In the genomic region with DNA sequence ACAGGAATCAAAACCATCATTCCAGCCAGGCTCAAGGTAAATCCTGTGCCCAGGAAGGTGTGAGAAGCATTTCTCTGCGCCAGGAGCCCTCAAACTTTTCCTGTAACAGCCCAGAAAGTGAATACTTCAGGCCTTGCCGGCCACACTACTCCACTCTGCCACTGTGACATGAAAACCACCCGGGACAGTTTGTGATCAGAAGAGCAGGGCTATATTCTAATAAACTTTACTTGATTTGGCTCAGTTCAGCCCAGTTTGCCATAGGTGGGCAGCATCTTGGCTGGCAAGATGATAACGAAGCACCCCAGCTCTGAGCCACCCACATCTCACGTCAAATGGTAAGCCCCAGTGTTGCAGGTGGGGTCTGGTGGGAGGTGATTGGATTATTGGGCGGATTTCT, we compare ENCODE assay signal across 19 cellular contexts.
A peak's percentile ranks its signal among the peaks of the same experiment; 100 is the strongest.
DNase-seq lines count a peak whose midpoint lies in the region; ATAC-seq, FAIRE-seq and TF ChIP-seq lines count a peak whose summit lies in the region.
"Had no signal": no experiment of that assay in that cellular context is flagged by ENCODE, and none has a peak within 500 bp of the region (broad histone marks: within the 10 kb centered on the region; RNA-seq: fewer than 3 reads in every experiment).

No MANE protein-coding gene starts in this region.

- peaks cover 4% of the 10 kb centered on the region for H3K4me1 Mint-ChIP-seq in chondrocyte (ENCODE audit: low read depth)
- H3K4me1 Mint-ChIP-seq: CD8-positive, alpha-beta memory T cell had no signal

- no peak overlapping the region for H3K27ac Mint-ChIP-seq in chondrocyte (ENCODE audit: unreplicated experiment)
- H3K27ac Mint-ChIP-seq: CD8-positive, alpha-beta memory T cell had no signal

- ATAC-seq in Right ventricle myocardium superior (ENCODE audit: poor library complexity) (no peak), left cardiac atrium (no peak), gastrocnemius medialis (no peak)
- ATAC-seq: GM12878 had no signal

- DNase-seq in Right ventricle myocardium superior = peak; percentile 6
- DNase-seq in left cardiac atrium = no peak
- peak; percentile 10 for DNase-seq in chondrocyte (ENCODE audit: low spot score)
- peak; percentile 57 for DNase-seq in mesenteric fat pad (ENCODE audit: low spot score)
- no peak for DNase-seq in gastrocnemius medialis
- no peak for DNase-seq in DMS114 treated with DMSO at 0.1 percent for 48 hours (lab: John Stamatoyannopoulos, UW; ENCODE audit: unreplicated experiment)
- no peak for DNase-seq in RCC 7860 (ENCODE audit: low spot score)
- no peak for DNase-seq in mucosa of gallbladder (ENCODE audit: low spot score)
- DNase-seq: 8988T; AML-193; Caco-2; CD8-positive, alpha-beta memory T cell; DMS53; GF-D8; HCEC 1CT had no signal

- in situ Hi-C loops in gastrocnemius medialis (cut with MboI; ENCODE audit: low sequenced_read_pairs in 4 of 4) = loop anchor here in 1 of 4 donors (25.0 kb wide), 1 partner anchor 246 kb away; a partner anchor contains a TSS

- FAIRE-seq in RCC 7860 (lab: Jason Lieb, UNC) = no peak
- FAIRE-seq: GM12878, GM18507, HTR-8/SVneo had no signal

- no peak for TF ChIP-seq POLR2A in gastrocnemius medialis (IDR thresholded peaks at IDR 0.05)

- no peaks in the 10 kb centered on the region for H3K36me3 ChIP-seq in gastrocnemius medialis
- H3K36me3 ChIP-seq: BLaER1 had no signal

- TF ChIP-seq CTCF in chondrocyte (IDR thresholded peaks at IDR 0.05) (no peak), gastrocnemius medialis (IDR thresholded peaks at IDR 0.05 in 4 of 5, conservative IDR thresholded peaks at IDR 0.05 in 1 of 5) (no peak)

- peaks cover 26 to 38% of the 10 kb centered on the region in 2 donors for H3K4me1 ChIP-seq in gastrocnemius medialis

- peaks cover 22% of the 10 kb centered on the region for H3K27me3 Mint-ChIP-seq in chondrocyte (ENCODE audit: low read depth)

- no peak overlapping the region for H3K4me3 ChIP-seq in gastrocnemius medialis
- H3K4me3 ChIP-seq: BLaER1, GM12878 had no signal

- intact Hi-C loops in Right ventricle myocardium superior (cut with DNase I) = no loop called here
- intact Hi-C loops in left cardiac atrium (cut with DNase I) = no loop called here
- intact Hi-C loops in gastrocnemius medialis (cut with DNase I; ENCODE audit: low total_unique reads) = loop anchor here (5.0 kb wide), 3 partner anchors 41 to 481 kb away; no protein-coding TSS in a partner anchor

- H3K9me3 ChIP-seq in gastrocnemius medialis = no peaks in the 10 kb centered on the region
- H3K9me3 ChIP-seq: BLaER1, Caco-2 had no signal

- H3K9me3 Mint-ChIP-seq in chondrocyte (ENCODE audit: low read depth) = peaks cover 4% of the 10 kb centered on the region

- H3K27ac ChIP-seq in gastrocnemius medialis = peak overlapping the region in 3 of 4 donors; percentile 70 to 77 (median 77)
- H3K27ac ChIP-seq: BLaER1 had no signal

- H3K36me3 Mint-ChIP-seq in chondrocyte (ENCODE audit: low read depth) = no peaks in the 10 kb centered on the region

- no peaks in the 10 kb centered on the region for H3K27me3 ChIP-seq in gastrocnemius medialis
- H3K27me3 ChIP-seq: BLaER1 had no signal

- no peak overlapping the region for H3K4me3 Mint-ChIP-seq in chondrocyte (ENCODE audit: unreplicated experiment)
- H3K4me3 Mint-ChIP-seq: CD8-positive, alpha-beta memory T cell had no signal

Comparison
In these comparisons a context has a peak if more than half of its experiments do, and no peak if none do; other contexts are left out.
1. DNase-seq: peak in Right ventricle myocardium superior (single experiment), chondrocyte (single experiment) and mesenteric fat pad (single experiment); none in left cardiac atrium (single experiment), gastrocnemius medialis (0 of 2), DMS114 treated with DMSO at 0.1 percent for 48 hours (single experiment), RCC 7860 (single experiment) and mucosa of gallbladder (single experiment).